1 cellular context compared by ENCODE assay signal in the genomic region with DNA sequence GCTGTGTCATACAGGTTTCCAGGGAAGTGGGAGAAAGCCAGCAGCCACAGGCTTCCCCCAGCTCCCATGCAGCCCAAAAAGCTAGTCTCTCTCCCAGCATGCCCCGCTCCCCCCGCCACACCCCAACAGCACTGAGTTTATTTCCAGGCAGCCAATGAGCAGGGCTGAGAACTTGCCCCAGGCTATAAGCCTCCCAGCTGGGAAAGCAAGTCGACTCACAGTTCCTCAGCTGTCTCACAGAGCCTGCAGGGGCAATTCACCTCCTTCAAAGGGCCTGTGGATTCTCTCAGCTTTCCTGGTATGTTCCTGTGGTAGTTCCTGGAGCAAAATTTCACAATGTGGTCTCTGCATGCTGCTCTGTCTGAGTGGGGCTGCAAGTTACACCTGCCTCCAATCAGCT.
TF ChIP-seq lines count a peak whose summit lies in the region.

No MANE protein-coding gene starts in this region.

TF ChIP-seq in WTC11, 78 proteins besides CTCF, POLR2A, EP300 and RAD21 (continued from another document):
- no peak for TF ChIP-seq TEAD4 (CRISPR knock-in tag; IDR thresholded peaks at IDR 0.05)
- TF ChIP-seq, protein P1, sequence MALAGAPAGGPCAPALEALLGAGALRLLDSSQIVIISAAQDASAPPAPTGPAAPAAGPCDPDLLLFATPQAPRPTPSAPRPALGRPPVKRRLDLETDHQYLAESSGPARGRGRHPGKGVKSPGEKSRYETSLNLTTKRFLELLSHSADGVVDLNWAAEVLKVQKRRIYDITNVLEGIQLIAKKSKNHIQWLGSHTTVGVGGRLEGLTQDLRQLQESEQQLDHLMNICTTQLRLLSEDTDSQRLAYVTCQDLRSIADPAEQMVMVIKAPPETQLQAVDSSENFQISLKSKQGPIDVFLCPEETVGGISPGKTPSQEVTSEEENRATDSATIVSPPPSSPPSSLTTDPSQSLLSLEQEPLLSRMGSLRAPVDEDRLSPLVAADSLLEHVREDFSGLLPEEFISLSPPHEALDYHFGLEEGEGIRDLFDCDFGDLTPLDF (CRISPR knock-in tag; IDR thresholded peaks at IDR 0.05): no peak
- no peak for TF ChIP-seq TEAD1 (CRISPR knock-in tag; IDR thresholded peaks at IDR 0.05)
- TF ChIP-seq JUN (CRISPR knock-in tag; IDR thresholded peaks at IDR 0.05): no peak
- TF ChIP-seq, protein P2, sequence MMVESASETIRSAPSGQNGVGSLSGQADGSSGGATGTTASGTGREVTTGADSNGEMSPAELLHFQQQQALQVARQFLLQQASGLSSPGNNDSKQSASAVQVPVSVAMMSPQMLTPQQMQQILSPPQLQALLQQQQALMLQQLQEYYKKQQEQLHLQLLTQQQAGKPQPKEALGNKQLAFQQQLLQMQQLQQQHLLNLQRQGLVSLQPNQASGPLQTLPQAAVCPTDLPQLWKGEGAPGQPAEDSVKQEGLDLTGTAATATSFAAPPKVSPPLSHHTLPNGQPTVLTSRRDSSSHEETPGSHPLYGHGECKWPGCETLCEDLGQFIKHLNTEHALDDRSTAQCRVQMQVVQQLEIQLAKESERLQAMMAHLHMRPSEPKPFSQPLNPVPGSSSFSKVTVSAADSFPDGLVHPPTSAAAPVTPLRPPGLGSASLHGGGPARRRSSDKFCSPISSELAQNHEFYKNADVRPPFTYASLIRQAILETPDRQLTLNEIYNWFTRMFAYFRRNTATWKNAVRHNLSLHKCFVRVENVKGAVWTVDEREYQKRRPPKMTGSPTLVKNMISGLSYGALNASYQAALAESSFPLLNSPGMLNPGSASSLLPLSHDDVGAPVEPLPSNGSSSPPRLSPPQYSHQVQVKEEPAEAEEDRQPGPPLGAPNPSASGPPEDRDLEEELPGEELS (CRISPR knock-in tag; IDR thresholded peaks at IDR 0.05): no peak
